In genomic region chr13:19674898-19675297, GRCh38 we compare ENCODE assay signal across 22 cellular contexts. TPM values are rescaled to one million over a fixed set of nuclear protein-coding genes. Genes with fewer than 3 reads are reported as not detected.
A peak's percentile ranks its signal among the peaks of the same experiment; 100 is the strongest.
DNase-seq lines count a peak whose midpoint lies in the region; ATAC-seq and TF ChIP-seq lines count a peak whose summit lies in the region.
"Had no signal": no experiment of that assay in that cellular context is flagged by ENCODE, and none has a peak within 500 bp of the region (broad histone marks: within the 10 kb centered on the region; RNA-seq: fewer than 3 reads in every experiment).

No MANE protein-coding gene starts in this region.

- H3K4me1 ChIP-seq in GM23338 (ENCODE audit: insufficient read depth) (no peaks in the 10 kb centered on the region), neuronal stem cell (ENCODE audit: control insufficient read depth in 2 of 2, insufficient read depth in 1 of 2, low read depth in 1 of 2, low read length in 2 of 2) (no peaks in the 10 kb centered on the region)
- H3K4me1 ChIP-seq: transverse colon had no signal

- H2BK12ac ChIP-seq in neuronal stem cell (ENCODE audit: low read length): no peak overlapping the region

- no peak overlapping the region for H2BK15ac ChIP-seq in neuronal stem cell (ENCODE audit: low read length)

- no peak overlapping the region for H2BK5ac ChIP-seq in neuronal stem cell (ENCODE audit: low read length)

- peaks cover 8% of the 10 kb centered on the region for H3K4me1 Mint-ChIP-seq in activated T-cell treated with anti-CD3 and anti-CD28 coated beads, Interleukin-2, amount 50 U/mL, for 24 hours (ENCODE audit: low read depth)
- H3K4me1 Mint-ChIP-seq in GM23338 (peaks cover 14% of the 10 kb centered on the region), nephron (peaks cover 5% of the 10 kb centered on the region)
- H3K4me1 Mint-ChIP-seq in effector memory CD8-positive, alpha-beta T cell (ENCODE audit: low read depth in 2 of 2): peaks cover 0 to 4% of the 10 kb centered on the region in 2 donors

- H3K9me3 Mint-ChIP-seq in activated T-cell treated with anti-CD3 and anti-CD28 coated beads, Interleukin-2, amount 50 U/mL, for 24 hours: no peaks in the 10 kb centered on the region
- no peaks in the 10 kb centered on the region for H3K9me3 Mint-ChIP-seq in GM23338
- no peaks in the 10 kb centered on the region for H3K9me3 Mint-ChIP-seq in effector memory CD8-positive, alpha-beta T cell
- H3K9me3 Mint-ChIP-seq in nephron: no peaks in the 10 kb centered on the region
- H3K9me3 Mint-ChIP-seq: activated B cell treated with CpG ODN at 0.5 μM for 24 hours had no signal

- no peaks in the 10 kb centered on the region for H3K9me3 ChIP-seq in neuronal stem cell (replicated peaks in 1 of 2; ENCODE audit: control insufficient read depth in 2 of 2, insufficient read depth in 1 of 2, low read depth in 1 of 2, low read length in 2 of 2)
- H3K9me3 ChIP-seq: transverse colon had no signal

- H3K27me3 ChIP-seq in GM23338 (ENCODE audit: insufficient read depth) (no peaks in the 10 kb centered on the region), neuronal stem cell (ENCODE audit: control insufficient read depth in 3 of 3, insufficient read depth in 3 of 3, low read depth in 1 of 3, low read length in 3 of 3) (no peaks in the 10 kb centered on the region)
- H3K27me3 ChIP-seq: hepatocyte, transverse colon had no signal

- H3K27me3 Mint-ChIP-seq in activated T-cell treated with anti-CD3 and anti-CD28 coated beads, Interleukin-2, amount 50 U/mL, for 24 hours: no peaks in the 10 kb centered on the region
- H3K27me3 Mint-ChIP-seq in GM23338 (ENCODE audit: insufficient read depth, low read depth, poor library complexity) (no peaks in the 10 kb centered on the region), nephron (ENCODE audit: low read depth) (no peaks in the 10 kb centered on the region)
- no peaks in the 10 kb centered on the region for H3K27me3 Mint-ChIP-seq in effector memory CD8-positive, alpha-beta T cell
- H3K27me3 Mint-ChIP-seq: activated B cell treated with CpG ODN at 0.5 μM for 24 hours, B cell had no signal

- H3K4me3 Mint-ChIP-seq in activated T-cell treated with anti-CD3 and anti-CD28 coated beads, Interleukin-2, amount 50 U/mL, for 24 hours: no peak overlapping the region
- no peak overlapping the region for H3K4me3 Mint-ChIP-seq in GM23338
- H3K4me3 Mint-ChIP-seq in effector memory CD8-positive, alpha-beta T cell: no peak overlapping the region
- no peak overlapping the region for H3K4me3 Mint-ChIP-seq in nephron
- H3K4me3 Mint-ChIP-seq: activated B cell treated with CpG ODN at 0.5 μM for 24 hours, B cell had no signal

- no peak overlapping the region for H3K18ac ChIP-seq in neuronal stem cell (ENCODE audit: low read length)

- H3K79me1 ChIP-seq in neuronal stem cell (ENCODE audit: low read depth, low read length): peaks cover 2% of the 10 kb centered on the region

- H3K4me2 ChIP-seq in GM23338 (no peak overlapping the region), neuronal stem cell (ENCODE audit: insufficient read depth, low read length, poor library complexity, severe bottlenecking) (no peak overlapping the region)
- H3K4me2 ChIP-seq: hepatocyte had no signal

- H3K27ac ChIP-seq in GM23338 (ENCODE audit: low read depth) (peak overlapping the region; percentile 80), neuronal stem cell (replicated peaks; ENCODE audit: low read length) (no peak overlapping the region)
- H3K27ac ChIP-seq: hepatocyte, transverse colon had no signal

- H3K9ac ChIP-seq in neuronal stem cell (ENCODE audit: low read depth, low read length, poor library complexity): no peak overlapping the region

- peaks cover 88% of the 10 kb centered on the region for H3K36me3 Mint-ChIP-seq in activated T-cell treated with anti-CD3 and anti-CD28 coated beads, Interleukin-2, amount 50 U/mL, for 24 hours (ENCODE audit: low read depth)
- H3K36me3 Mint-ChIP-seq in GM23338 (ENCODE audit: low read depth) (peaks cover 40% of the 10 kb centered on the region), nephron (ENCODE audit: low read depth) (peaks cover 76% of the 10 kb centered on the region)
- peaks cover 73% of the 10 kb centered on the region for H3K36me3 Mint-ChIP-seq in effector memory CD8-positive, alpha-beta T cell (ENCODE audit: insufficient read depth)

- H3K9me2 ChIP-seq in GM23338 (ENCODE audit: insufficient read depth): no peaks in the 10 kb centered on the region

- no peak overlapping the region for H4K8ac ChIP-seq in neuronal stem cell (ENCODE audit: low read depth, low read length)

- H3K27ac Mint-ChIP-seq in activated T-cell treated with anti-CD3 and anti-CD28 coated beads, Interleukin-2, amount 50 U/mL, for 24 hours: peak overlapping the region; percentile 12
- peak overlapping the region; percentile 19; the same call in 1 of the 2 replicates for H3K27ac Mint-ChIP-seq in GM23338
- H3K27ac Mint-ChIP-seq in effector memory CD8-positive, alpha-beta T cell: peak overlapping the region; percentile 7 to 35
- H3K27ac Mint-ChIP-seq in nephron: peak overlapping the region in 2 of 3 experiments; percentile 24 to 54
- H3K27ac Mint-ChIP-seq: B cell had no signal

- no peak for DNase-seq in activated T-cell treated with anti-CD3 and anti-CD28 coated beads, Interleukin-2, amount 50 U/mL, for 24 hours
- no peak for DNase-seq in activated T-cell treated with anti-CD3 and anti-CD28 coated beads, Interleukin-2, amount 50 U/mL, for 48 hours
- DNase-seq in GM23338 (ENCODE audit: low spot score): no peak
- no peak for DNase-seq in effector memory CD8-positive, alpha-beta T cell
- no peak for DNase-seq in DMS153 (lab: John Stamatoyannopoulos, UW)
- DNase-seq in neuronal stem cell (ENCODE audit: low spot score): no peak
- DNase-seq in HK-2 (ENCODE audit: unreplicated experiment): no peak
- DNase-seq: activated B cell treated with CpG ODN at 0.5 μM for 24 hours; activated CD4-positive, alpha-beta T cell treated with anti-CD3 and anti-CD28 coated beads, Interleukin-2, amount 50 U/mL, for 4 hours; activated gamma-delta T cell; H7; NCI-H1092; NCI-H1694; NCI-H446 treated with DMSO at 0.1 percent for 48 hours; NCI-H774; SIG-M5; stimulated activated CD4-positive, alpha-beta T cell treated with anti-CD3 and anti-CD28 coated beads, Interleukin-4, amount 100 ng/mL, for 1 hour; transverse colon had no signal

- no peaks in the 10 kb centered on the region; the same call in 1 of the 2 replicates for H3K79me2 ChIP-seq in GM23338 (replicated peaks; ENCODE audit: insufficient read depth)
- H3K79me2 ChIP-seq: hepatocyte had no signal

- H3K23ac ChIP-seq in neuronal stem cell (ENCODE audit: low read depth, low read length, poor library complexity): no peak overlapping the region

- H4K91ac ChIP-seq in neuronal stem cell (ENCODE audit: low read depth, low read length, poor library complexity): no peak overlapping the region

- H3F3A ChIP-seq in GM23338 (replicated peaks; ENCODE audit: low read depth): peaks cover 10% of the 10 kb centered on the region; the same call in 1 of the 2 replicates

- H3K36me3 ChIP-seq in GM23338 (ENCODE audit: insufficient read depth) (peaks cover 45% of the 10 kb centered on the region), neuronal stem cell (replicated peaks in 1 of 2; ENCODE audit: control insufficient read depth in 2 of 2, insufficient read depth in 2 of 2, low read length in 2 of 2) (peaks cover 25 to 94% of the 10 kb centered on the region in 2 donors)

- TF ChIP-seq CTCF in GM23338 (conservative IDR thresholded peaks at IDR 0.05; ENCODE audit: low read depth in 2 of 2) (no peak), nephron (IDR thresholded peaks at IDR 0.05; ENCODE audit: unreplicated experiment in 3 of 3) (no peak)

- no peak overlapping the region for H3K14ac ChIP-seq in neuronal stem cell (ENCODE audit: low read length)

- WGBS in neuronal stem cell (ENCODE audit: extremely low coverage in 2 of 2, insufficient read length in 2 of 2, insufficient replicate concordance in 1 of 2), 2 donors: no CpG with 5 or more reads among the region's 10 CpGs

- no peak overlapping the region for H3K4ac ChIP-seq in neuronal stem cell (ENCODE audit: low read length)

- H3K4me3 ChIP-seq in GM23338: no peak overlapping the region
- H3K4me3 ChIP-seq in neuronal stem cell (ENCODE audit: low read length in 2 of 2): no peak overlapping the region
- H3K4me3 ChIP-seq: hepatocyte, K562, transverse colon had no signal

- H2AK5ac ChIP-seq in neuronal stem cell (ENCODE audit: low read depth, low read length): no peak overlapping the region

- H2AFZ ChIP-seq in GM23338: no peak overlapping the region
- H2AFZ ChIP-seq in neuronal stem cell (ENCODE audit: low read length): no peak overlapping the region
- H2AFZ ChIP-seq: hepatocyte had no signal

- peaks cover 8% of the 10 kb centered on the region; the same call in 1 of the 2 replicates for H4K20me1 ChIP-seq in GM23338 (replicated peaks; ENCODE audit: insufficient read depth)

- H2BK120ac ChIP-seq in neuronal stem cell (ENCODE audit: low read depth, low read length): no peak overlapping the region

- ATAC-seq in GM23338: no peak
- ATAC-seq in effector memory CD8-positive, alpha-beta T cell (replicated peaks): no peak
- ATAC-seq: K562 had no signal

TF ChIP-seq in GM23338, 12 proteins besides CTCF, POLR2A, EP300 and RAD21:
- no peak for TF ChIP-seq STAT1 (IDR thresholded peaks at IDR 0.05; ENCODE audit: unreplicated experiment)
- no peak for TF ChIP-seq JUNB (IDR thresholded peaks at IDR 0.05; ENCODE audit: unreplicated experiment)
- TF ChIP-seq ZNF114 (CRISPR knock-in tag; IDR thresholded peaks at IDR 0.05): no peak

RNA-seq across cellular contexts. Expression of gene MPHOSPH8, which starts 41.4 kb away (rescaled TPM):
- 14.3 and 15.6 TPM in 2 replicates for total RNA-seq in GM23338 (2014; rRNA removed; shearing (Covaris generic))
- polyA plus RNA-seq in GM23338 (2016; fragmentation: Nextera tagmentation; extraction: Ambion mirVana): 27.0 and 31.9 TPM in 2 replicates
- 22.1 TPM for polyA plus RNA-seq in neuronal stem cell (2013, experiment 1 of 2)
- polyA plus RNA-seq in neuronal stem cell (2013, experiment 2 of 2): 22.6 TPM
